Comparison of ENCODE assay signal across 36 cellular contexts in the genomic region with DNA sequence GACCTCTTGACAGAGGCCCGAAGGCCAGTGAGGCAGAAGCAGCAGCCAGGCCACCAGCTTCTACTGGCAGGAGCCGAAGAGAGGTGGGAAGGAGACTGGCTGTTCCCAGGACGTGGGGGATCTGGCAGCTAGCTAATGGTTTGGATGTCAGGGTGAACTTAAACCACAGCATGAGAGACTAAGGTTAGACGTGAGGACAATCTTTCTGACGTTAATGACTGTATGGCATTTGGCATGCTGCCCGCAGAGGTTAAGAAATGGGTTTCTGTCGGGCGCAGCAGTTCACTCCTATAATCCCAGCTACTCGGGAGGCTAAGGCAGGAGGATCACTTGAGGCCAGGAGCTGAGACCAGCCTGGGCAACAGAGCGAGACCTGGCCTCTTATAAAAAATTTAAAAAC. TPM values are rescaled to one million over a fixed set of nuclear protein-coding genes. Genes with fewer than 3 reads are reported as not detected.
"Had no signal": no experiment of that assay in that cellular context is flagged by ENCODE, and none has a peak within 500 bp of the region (broad histone marks: within the 10 kb centered on the region; RNA-seq: fewer than 3 reads in every experiment).

No MANE protein-coding gene starts in this region.

- H3K9me3 ChIP-seq: ascending aorta, gastrocnemius medialis, pancreas, prostate gland, stomach, thyroid gland, upper lobe of right lung had no signal

- ATAC-seq: activated CD4-positive, CD25-positive, alpha-beta regulatory T cell treated with anti-CD3 and anti-CD28 coated beads, Interleukin-2, amount 50 U/mL, for 24 hours; gastrocnemius medialis; left ventricle myocardium superior; naive thymus-derived CD4-positive, alpha-beta T cell; sciatic nerve; stimulated activated naive B cell treated with anti-CD40 and anti-IgM and Interleukin-4, amounts not matched to agents 10 μg/mL and 1 μg/mL and 100 μg/mL, for 72 hours had no signal

- FAIRE-seq: pancreas had no signal

- DNase-seq: activated CD4-positive, alpha-beta memory T cell treated with anti-CD3 and anti-CD28 coated beads for 36 hours; activated CD4-positive, alpha-beta T cell treated with anti-CD3 and anti-CD28 coated beads for 48 hours; activated CD8-positive, alpha-beta memory T cell treated with anti-CD3 and anti-CD28 coated beads, Interleukin-2, amount 50 U/mL, for 4 hours; activated gamma-delta T cell; activated naive CD4-positive, alpha-beta T cell treated with anti-CD3 and anti-CD28 coated beads, Interleukin-2, amount 10 ng/mL, durations not matched to agents 7 days and 5 days; activated naive CD8-positive, alpha-beta T cell treated with anti-CD3 and anti-CD28 coated beads, Interleukin-2, amount 10 ng/mL, durations not matched to agents 7 days and 5 days; activated T-cell treated with anti-CD3 and anti-CD28 coated beads, Interleukin-2, amount 50 U/mL, for 24 hours; dermis blood vessel endothelial cell; effector CD4-positive, alpha-beta T cell; gastrocnemius medialis; hippocampal formation; left cardiac atrium; left ventricle myocardium superior; naive thymus-derived CD4-positive, alpha-beta T cell; nucleus accumbens; retina; stimulated activated CD4-positive, alpha-beta T cell treated with anti-CD3 and anti-CD28 coated beads, Interleukin-1b, Interleukin-23, amount 100 ng/mL, for 48 hours; stimulated activated CD4-positive, alpha-beta T cell treated with anti-CD3 and anti-CD28 coated beads, Interleukin-4, amount 100 ng/mL, for 4 hours; stimulated activated CD8-positive, alpha-beta memory T cell treated with anti-CD3 and anti-CD28 coated beads, Interleukin-4, amount 100 ng/mL, for 48 hours; stimulated activated naive B cell treated with anti-CD40 and anti-IgM and Interleukin-4, amounts not matched to agents 10 μg/mL and 1 μg/mL and 100 μg/mL, for 72 hours; T-helper 1 cell; thyroid gland; upper lobe of right lung had no signal

- H3K27me3 ChIP-seq: ascending aorta, gastrocnemius medialis, pancreas, thyroid gland, upper lobe of right lung had no signal

- H3K4me1 ChIP-seq: ascending aorta, gastrocnemius medialis, pancreas, upper lobe of right lung had no signal

- H3K4me3 ChIP-seq: ascending aorta, gastrocnemius medialis, pancreas, prostate gland, skin epidermis, stomach, thyroid gland, upper lobe of right lung had no signal

- H3K36me3 ChIP-seq: ascending aorta, gastrocnemius medialis, pancreas, prostate gland, stomach, thyroid gland, upper lobe of right lung, WERI-Rb-1 had no signal

- H3K27ac ChIP-seq: ascending aorta, gastrocnemius medialis, pancreas, skin epidermis, thyroid gland, upper lobe of right lung, WERI-Rb-1 had no signal

RNA-seq across cellular contexts. Expression of a gene that starts 6.3 kb away (rescaled TPM):
- total RNA-seq: activated CD4-positive, alpha-beta memory T cell treated with anti-CD3 and anti-CD28 coated beads for 36 hours; activated CD8-positive, alpha-beta memory T cell treated with anti-CD3 and anti-CD28 coated beads for 36 hours; activated naive CD8-positive, alpha-beta T cell treated with anti-CD3 and anti-CD28 coated beads, Interleukin-2, amount 10 ng/mL, durations not matched to agents 7 days and 5 days; dermis blood vessel endothelial cell; gastrocnemius medialis; left cardiac atrium; left ventricle myocardium superior; lung microvascular endothelial cell; naive thymus-derived CD4-positive, alpha-beta T cell had no signal
- polyA plus RNA-seq: naive thymus-derived CD4-positive, alpha-beta T cell; neural cell had no signal

RNA-seq across cellular contexts. Expression of a gene that starts 7.0 kb away (rescaled TPM):
- total RNA-seq: activated CD4-positive, alpha-beta memory T cell treated with anti-CD3 and anti-CD28 coated beads for 36 hours; activated CD8-positive, alpha-beta memory T cell treated with anti-CD3 and anti-CD28 coated beads for 36 hours; activated naive CD8-positive, alpha-beta T cell treated with anti-CD3 and anti-CD28 coated beads, Interleukin-2, amount 10 ng/mL, durations not matched to agents 7 days and 5 days; gastrocnemius medialis; naive thymus-derived CD4-positive, alpha-beta T cell had no signal
- polyA plus RNA-seq: naive thymus-derived CD4-positive, alpha-beta T cell had no signal

RNA-seq across cellular contexts. Expression of a gene that starts 16.4 kb away (rescaled TPM):
- total RNA-seq: activated CD4-positive, alpha-beta memory T cell treated with anti-CD3 and anti-CD28 coated beads for 36 hours; activated CD8-positive, alpha-beta memory T cell treated with anti-CD3 and anti-CD28 coated beads for 36 hours; activated naive CD8-positive, alpha-beta T cell treated with anti-CD3 and anti-CD28 coated beads, Interleukin-2, amount 10 ng/mL, durations not matched to agents 7 days and 5 days; naive thymus-derived CD4-positive, alpha-beta T cell had no signal
- polyA plus RNA-seq: naive thymus-derived CD4-positive, alpha-beta T cell had no signal

RNA-seq across cellular contexts. Expression of a gene that starts 22.0 kb away (rescaled TPM):
- total RNA-seq: activated CD4-positive, alpha-beta memory T cell treated with anti-CD3 and anti-CD28 coated beads for 36 hours; activated CD8-positive, alpha-beta memory T cell treated with anti-CD3 and anti-CD28 coated beads for 36 hours; activated naive CD8-positive, alpha-beta T cell treated with anti-CD3 and anti-CD28 coated beads, Interleukin-2, amount 10 ng/mL, durations not matched to agents 7 days and 5 days; ascending aorta; gastrocnemius medialis; left cardiac atrium; left ventricle myocardium superior; lung microvascular endothelial cell; mesothelial cell of epicardium; naive thymus-derived CD4-positive, alpha-beta T cell; pancreas; prostate gland; sciatic nerve; stomach; thyroid gland; upper lobe of right lung had no signal
- polyA plus RNA-seq: keratinocyte; naive thymus-derived CD4-positive, alpha-beta T cell; neural cell; pancreas; stomach had no signal

RNA-seq across cellular contexts. Expression of a gene that starts 30.8 kb away (rescaled TPM):
- total RNA-seq: activated CD4-positive, alpha-beta memory T cell treated with anti-CD3 and anti-CD28 coated beads for 36 hours; activated CD8-positive, alpha-beta memory T cell treated with anti-CD3 and anti-CD28 coated beads for 36 hours; activated naive CD8-positive, alpha-beta T cell treated with anti-CD3 and anti-CD28 coated beads, Interleukin-2, amount 10 ng/mL, durations not matched to agents 7 days and 5 days; ascending aorta; dermis blood vessel endothelial cell; gastrocnemius medialis; left cardiac atrium; left ventricle myocardium superior; lung microvascular endothelial cell; mesothelial cell of epicardium; naive thymus-derived CD4-positive, alpha-beta T cell; pancreas; prostate gland; stomach; thyroid gland; upper lobe of right lung had no signal
- polyA plus RNA-seq: keratinocyte; naive thymus-derived CD4-positive, alpha-beta T cell; neural cell; pancreas; stomach had no signal
